ENCODE assay signal across 8 cellular contexts in genomic region chr15:74511583-74511982, GRCh38. TPM values are rescaled to one million over a fixed set of nuclear protein-coding genes. Genes with fewer than 3 reads are reported as not detected.
DNase-seq lines count a peak whose midpoint lies in the region; ATAC-seq and TF ChIP-seq lines count a peak whose summit lies in the region.

No MANE protein-coding gene starts in this region.

- H2AFZ ChIP-seq in OCI-LY1 (ENCODE audit: low read length): no peak overlapping the region
- H2AFZ ChIP-seq in PC-3 (ENCODE audit: low read length): no peak overlapping the region

- H3K9me2 ChIP-seq in OCI-LY1 (ENCODE audit: low read depth, low read length): no peaks in the 10 kb centered on the region
- H3K9me2 ChIP-seq in PC-3 (replicated peaks; ENCODE audit: low read length): no peaks in the 10 kb centered on the region

- no peak for TF ChIP-seq CTCF in OCI-LY1 (IDR thresholded peaks at IDR 0.05; ENCODE audit: low read length)
- TF ChIP-seq CTCF in PC-3 (conservative IDR thresholded peaks at IDR 0.05; ENCODE audit: low read depth, low read length): no peak

- peak; percentile 66 for ATAC-seq in HG02981 (IDR thresholded peaks at IDR 0.05; ENCODE audit: unreplicated experiment)
- no peak for ATAC-seq in PC-3

- CTCF ChIA-PET in PC-3 (lab: Charles Lee): no interaction called here

- H3K9ac ChIP-seq in OCI-LY1 (ENCODE audit: low read length) (no peak overlapping the region), PC-3 (ENCODE audit: low read length) (no peak overlapping the region)

- H3K4me2 ChIP-seq in OCI-LY1 (ENCODE audit: low read length): peak overlapping the region; percentile 41
- no peak overlapping the region for H3K4me2 ChIP-seq in PC-3 (ENCODE audit: low read length)

- H3K36me3 ChIP-seq in OCI-LY1 (ENCODE audit: insufficient read depth, low read length) (no peaks in the 10 kb centered on the region), PC-3 (ENCODE audit: low read depth, low read length) (no peaks in the 10 kb centered on the region)

- no peaks in the 10 kb centered on the region for H4K20me1 ChIP-seq in OCI-LY1 (ENCODE audit: insufficient read depth, low read length)
- H4K20me1 ChIP-seq in PC-3 (ENCODE audit: low read length): no peaks in the 10 kb centered on the region

- H3K9me3 ChIP-seq in OCI-LY1 (ENCODE audit: low read length) (no peaks in the 10 kb centered on the region), PC-3 (ENCODE audit: low read length) (no peaks in the 10 kb centered on the region)

- POLR2A ChIA-PET in PC-3 (lab: Charles Lee; ENCODE audit: unreplicated experiment): no interaction called here

- H3K79me2 ChIP-seq in OCI-LY1 (ENCODE audit: insufficient read depth, low read length) (no peaks in the 10 kb centered on the region), PC-3 (ENCODE audit: low read length) (no peaks in the 10 kb centered on the region)

- H3K4me1 ChIP-seq in OCI-LY1 (ENCODE audit: insufficient read depth, low read length, severe bottlenecking): peaks cover 12% of the 10 kb centered on the region
- peaks cover 7% of the 10 kb centered on the region for H3K4me1 ChIP-seq in PC-3 (ENCODE audit: insufficient read depth, low read length)

- H3K27ac ChIP-seq in OCI-LY1 (ENCODE audit: low read depth, low read length, poor library complexity, severe bottlenecking) (peak overlapping the region; percentile 34), PC-3 (ENCODE audit: low read length) (no peak overlapping the region)

- H3F3A ChIP-seq in OCI-LY1 (ENCODE audit: insufficient read depth, low read length): no peaks in the 10 kb centered on the region
- H3F3A ChIP-seq in PC-3 (ENCODE audit: low read length, unreplicated experiment): no peaks in the 10 kb centered on the region

- intact Hi-C loops in PC-3 (cut with micrococcal nuclease): no loop called here

- H3K27me3 ChIP-seq in OCI-LY1 (ENCODE audit: insufficient read depth, low read length) (no peaks in the 10 kb centered on the region), PC-3 (ENCODE audit: low read length) (no peaks in the 10 kb centered on the region)

- DNase-seq in NK-92 treated with Interleukin-12 subunit alpha and Interleukin-12 subunit beta, amount 100 ng/mL, for 24 hours (lab: John Stamatoyannopoulos, UW): peak; percentile 11
- DNase-seq in NK-92 (lab: John Stamatoyannopoulos, UW; ENCODE audit: unreplicated experiment) (no peak), pons (ENCODE audit: low spot score) (peak; percentile 28), cerebellum (ENCODE audit: low spot score) (no peak), SHP77 treated with DMSO at 0.1 percent for 48 hours (lab: John Stamatoyannopoulos, UW) (no peak), PC-3 (no peak)

- no TSS peak for BruUV-seq in PC-3 (replicated peaks; lab: Mats Ljungman, UMichigan)

- H3K4me3 ChIP-seq in OCI-LY1 (ENCODE audit: low read depth, low read length, poor library complexity, severe bottlenecking) (no peak overlapping the region), PC-3 (ENCODE audit: low read length) (no peak overlapping the region)

RNA-seq across cellular contexts. Expression of gene ARID3B, which starts 29.4 kb away (rescaled TPM):
- total RNA-seq in cerebellum (9.6 TPM), PC-3 (2014; rRNA removed) (17.4 and 19.0 TPM in 2 replicates)

RNA-seq across cellular contexts. Expression of gene UBL7, which starts 50.6 kb away (rescaled TPM):
- total RNA-seq in cerebellum: 18.8 TPM
- total RNA-seq in PC-3 (2014; rRNA removed): 46.1 and 57.1 TPM in 2 replicates

Comparison
In these comparisons a context has a peak if more than half of its experiments do, and no peak if none do; other contexts are left out.
1. DNase-seq: peak in NK-92 treated with Interleukin-12 subunit alpha and Interleukin-12 subunit beta, amount 100 ng/mL, for 24 hours (single experiment) and pons (single experiment); none in NK-92 (single experiment), cerebellum (single experiment), SHP77 treated with DMSO at 0.1 percent for 48 hours (single experiment) and PC-3 (single experiment).